Comparison of ENCODE assay signal across 1 cellular context in the genomic region with DNA sequence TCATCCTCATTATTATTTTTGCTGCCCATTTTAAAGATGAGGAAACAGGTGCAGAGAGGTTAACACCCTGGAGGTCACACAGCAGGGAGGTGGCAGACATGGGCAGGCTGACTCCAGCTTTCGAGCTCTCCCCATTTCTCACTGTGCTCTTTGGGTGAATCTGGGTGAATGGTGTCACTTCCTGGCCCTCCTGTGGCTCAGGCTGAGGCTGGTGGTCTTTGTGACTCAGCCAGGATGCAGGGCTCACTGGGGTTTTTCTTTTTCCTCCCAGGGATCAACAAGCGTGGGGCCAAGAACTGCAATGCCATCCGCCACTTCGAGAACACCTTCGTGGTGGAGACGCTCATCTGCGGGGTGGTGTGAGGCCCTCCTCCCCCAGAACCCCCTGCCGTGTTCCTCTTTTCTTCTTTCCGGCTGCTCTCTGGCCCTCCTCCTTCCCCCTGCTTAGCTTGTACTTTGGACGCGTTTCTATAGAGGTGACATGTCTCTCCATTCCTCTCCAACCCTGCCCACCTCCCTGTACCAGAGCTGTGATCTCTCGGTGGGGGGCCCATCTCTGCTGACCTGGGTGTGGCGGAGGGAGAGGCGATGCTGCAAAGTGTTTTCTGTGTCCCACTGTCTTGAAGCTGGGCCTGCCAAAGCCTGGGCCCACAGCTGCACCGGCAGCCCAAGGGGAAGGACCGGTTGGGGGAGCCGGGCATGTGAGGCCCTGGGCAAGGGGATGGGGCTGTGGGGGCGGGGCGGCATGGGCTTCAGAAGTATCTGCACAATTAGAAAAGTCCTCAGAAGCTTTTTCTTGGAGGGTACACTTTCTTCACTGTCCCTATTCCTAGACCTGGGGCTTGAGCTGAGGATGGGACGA.
A peak's percentile ranks its signal among the peaks of the same experiment; 100 is the strongest.
TF ChIP-seq lines count a peak whose summit lies in the region.

No MANE protein-coding gene starts in this region.

TF ChIP-seq in GM12878, 131 proteins besides CTCF, POLR2A, EP300 and RAD21:
- TF ChIP-seq MTA2 (IDR thresholded peaks at IDR 0.05; ENCODE audit: low read depth) (no peak), IKZF1 (conservative IDR thresholded peaks at IDR 0.05) (no peak), PAX8 (IDR thresholded peaks at IDR 0.05) (no peak), LARP7 (IDR thresholded peaks at IDR 0.05) (no peak), TAF1 (IDR thresholded peaks at IDR 0.05; ENCODE audit: borderline replicate concordance, low read depth, low read length) (no peak), SPI1 (IDR thresholded peaks at IDR 0.05; ENCODE audit: borderline replicate concordance, insufficient read depth, low read depth, low read length) (peak; percentile 51; the same call in 1 of the 2 replicates)
